Comparison of ENCODE assay signal across 1 cellular context in the genomic region with DNA sequence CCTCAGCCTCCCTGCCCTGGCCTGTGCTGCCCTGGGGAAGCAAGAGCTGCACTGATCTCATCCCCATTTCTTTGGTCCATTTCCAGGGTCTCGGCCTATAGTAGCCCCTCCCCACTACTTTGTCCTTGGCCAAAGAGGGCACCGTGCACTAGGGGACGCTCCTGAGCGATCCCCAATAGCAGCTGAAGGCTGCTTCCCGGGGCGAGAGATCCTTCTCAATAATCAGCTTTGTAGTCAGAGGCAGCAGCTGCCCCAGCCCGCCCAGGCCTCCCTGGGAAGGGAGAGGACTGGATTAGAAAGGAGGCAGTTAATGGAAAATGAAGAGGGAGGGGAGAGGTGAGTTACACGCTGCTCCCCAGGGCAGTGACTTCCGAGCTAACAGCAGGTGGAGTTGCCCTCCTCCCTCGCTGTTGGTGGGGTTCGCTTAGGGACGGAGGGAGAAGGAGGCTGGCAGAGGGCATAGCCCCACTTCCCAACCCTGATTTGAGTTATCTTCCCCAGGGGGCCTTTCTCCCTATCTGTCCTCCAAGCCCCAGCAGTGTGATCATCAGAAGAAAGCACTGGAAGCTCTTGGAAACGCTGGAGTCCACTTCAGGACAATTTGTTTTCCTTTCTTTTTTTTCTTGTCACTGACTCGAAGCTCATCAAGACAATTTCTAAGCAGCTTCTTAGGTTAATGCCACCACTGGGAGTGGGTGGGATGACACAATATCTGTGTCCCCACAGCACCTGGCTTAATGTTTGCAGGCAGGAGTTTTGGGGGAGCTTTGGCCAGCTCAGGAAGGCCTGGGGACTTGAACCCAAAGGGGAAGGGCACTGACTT.
A peak's percentile ranks its signal among the peaks of the same experiment; 100 is the strongest.
TF ChIP-seq lines count a peak whose summit lies in the region.

No MANE protein-coding gene starts in this region.

TF ChIP-seq in H1, 55 proteins besides CTCF, POLR2A, EP300 and RAD21:
- 0 out of 2 replicates have a peak, but pooled peaks have one; percentile 28 for TF ChIP-seq YY1 (IDR thresholded peaks at IDR 0.05; ENCODE audit: low read depth, low read length)
- TF ChIP-seq TEAD4 (IDR thresholded peaks at IDR 0.05; ENCODE audit: low read depth, low read length), result no peak
- TF ChIP-seq TAF1 (IDR thresholded peaks at IDR 0.05; ENCODE audit: low read depth, low read length), result 0 out of 2 replicates have a peak, but pooled peaks have one; percentile 21
- no peak for TF ChIP-seq MAFK (IDR thresholded peaks at IDR 0.05; ENCODE audit: low read depth, low read length)
- peak in 1 of 2 experiments; percentile 84; a peak in 2 of 4 replicates for TF ChIP-seq SIN3A (conservative IDR thresholded peaks at IDR 0.05 in 1 of 2, IDR thresholded peaks at IDR 0.05 in 1 of 2; ENCODE audit: low read depth in 1 of 2, low read length in 2 of 2)
- 0 out of 2 replicates have a peak, but pooled peaks have one; percentile 61 for TF ChIP-seq TCF12 (IDR thresholded peaks at IDR 0.05; ENCODE audit: low read depth, low read length)
